ENCODE assay signal across 9 cellular contexts in genomic region chr2:9757430-9758287, GRCh38.
DNase-seq lines count a peak whose midpoint lies in the region; ATAC-seq and TF ChIP-seq lines count a peak whose summit lies in the region.
"Had no signal": no experiment of that assay in that cellular context is flagged by ENCODE, and none has a peak within 500 bp of the region (broad histone marks: within the 10 kb centered on the region; RNA-seq: fewer than 3 reads in every experiment).

No MANE protein-coding gene starts in this region.

- H3K4me3 Mint-ChIP-seq in natural killer cell, result peak overlapping the region; percentile 84
- H3K4me3 Mint-ChIP-seq: central memory CD8-positive, alpha-beta T cell had no signal

- peaks cover 0 to 32% of the 10 kb centered on the region in 2 donors for H3K27me3 Mint-ChIP-seq in natural killer cell (ENCODE audit: low read depth in 2 of 2)
- H3K27me3 Mint-ChIP-seq: central memory CD8-positive, alpha-beta T cell had no signal

- H3K36me3 ChIP-seq in testis (ENCODE audit: low read depth, missing control alignments), result no peaks in the 10 kb centered on the region

- WGBS in testis, 2 donors, result 30 to 50% methylated on average over 25 to 28 of the region's 28 CpGs

- H3K9me3 Mint-ChIP-seq in natural killer cell, result no peaks in the 10 kb centered on the region
- H3K9me3 Mint-ChIP-seq: central memory CD8-positive, alpha-beta T cell had no signal

- DNase-seq in AG09309 (ENCODE audit: low read depth) (no peak), NCI-H446 (lab: John Stamatoyannopoulos, UW) (peak; percentile 5 to 47), fibroblast of villous mesenchyme (ENCODE audit: low read depth) (peak; percentile 35), natural killer cell (no peak), NCI-H1694 (lab: John Stamatoyannopoulos, UW) (no peak), testis (no peak)

- H3K4me1 Mint-ChIP-seq in natural killer cell, result peaks cover 48 to 64% of the 10 kb centered on the region in 2 donors

- H3K4me3 ChIP-seq in AG09309 (ENCODE audit: control insufficient read depth, low read depth, low read length), result peak overlapping the region; percentile 2
- H3K4me3 ChIP-seq in fibroblast of villous mesenchyme (ENCODE audit: low read depth, low read length), result peak overlapping the region; percentile 40
- H3K4me3 ChIP-seq in testis, result no peak overlapping the region

- H3K4me1 ChIP-seq in testis, result peaks cover 54% of the 10 kb centered on the region

- intact Hi-C loops in natural killer cell (cut with micrococcal nuclease) (no loop called here), testis (cut with DNase I; ENCODE audit: low total_unique reads) (no loop called here)

- H3K27me3 ChIP-seq in testis, result no peaks in the 10 kb centered on the region

- no peak for TF ChIP-seq CTCF in AG09309 (IDR thresholded peaks at IDR 0.05; ENCODE audit: control insufficient read depth, insufficient read depth, low read depth, low read length, missing control alignments)
- TF ChIP-seq CTCF in fibroblast of villous mesenchyme (IDR thresholded peaks at IDR 0.05; ENCODE audit: insufficient read depth, low read depth, low read length), result no peak
- no peak for TF ChIP-seq CTCF in natural killer cell (IDR thresholded peaks at IDR 0.05)
- TF ChIP-seq CTCF in testis (IDR thresholded peaks at IDR 0.05), result no peak

- ATAC-seq in natural killer cell (peak; percentile 45 to 74 (median 50)), HG03159 (IDR thresholded peaks at IDR 0.05; ENCODE audit: unreplicated experiment) (no peak), GM18519 (IDR thresholded peaks at IDR 0.05; ENCODE audit: low FRiP score, unreplicated experiment) (no peak)

- no peaks in the 10 kb centered on the region for H3K36me3 Mint-ChIP-seq in natural killer cell

- H3K27ac Mint-ChIP-seq in natural killer cell, result peak overlapping the region; percentile 11 to 50

- H3K9me3 ChIP-seq in testis, result no peaks in the 10 kb centered on the region

- peak overlapping the region in 1 of 2 donors; percentile 56 for H3K27ac ChIP-seq in testis

- no peak for TF ChIP-seq POLR2A in testis (IDR thresholded peaks at IDR 0.05)

Comparison
In these comparisons a context has a peak if more than half of its experiments do, and no peak if none do; other contexts are left out.
1. DNase-seq: peak in NCI-H446 (2 of 2) and fibroblast of villous mesenchyme (single experiment); none in AG09309 (single experiment), natural killer cell (single experiment), NCI-H1694 (single experiment) and testis (single experiment).
2. H3K4me3 ChIP-seq: peak in AG09309 (single experiment) and fibroblast of villous mesenchyme (single experiment); none in testis (0 of 2).
3. ATAC-seq: peak in natural killer cell (3 of 3); none in HG03159 (single experiment) and GM18519 (single experiment).